22 cellular contexts compared by ENCODE assay signal in genomic region chr7:133547981-133548380, GRCh38.
DNase-seq lines count a peak whose midpoint lies in the region; ATAC-seq, FAIRE-seq and TF ChIP-seq lines count a peak whose summit lies in the region.
"Had no signal": no experiment of that assay in that cellular context is flagged by ENCODE, and none has a peak within 500 bp of the region (broad histone marks: within the 10 kb centered on the region; RNA-seq: fewer than 3 reads in every experiment).

No MANE protein-coding gene starts in this region.

- DNase-seq in A549 (ENCODE audit: low read depth in 1 of 2, low spot score in 1 of 2) (no peak), GM12891 (ENCODE audit: insufficient read length, low spot score) (no peak), RPMI7951 (ENCODE audit: low read depth) (peak; percentile 14), foreskin melanocyte (peak; percentile 84)
- DNase-seq: ACHN; AML-193; Caco-2; Calu3; CD4-positive, alpha-beta T cell; CD8-positive, alpha-beta T cell; DMS79 treated with DMSO at 0.1 percent for 48 hours; GF-D8 had no signal

- H3K4me1 Mint-ChIP-seq in activated T-helper 17 cell treated with anti-CD3 and anti-CD28 coated beads, Interleukin-2, amount 50 U/mL, for 72 hours: peaks cover 8% of the 10 kb centered on the region
- peaks cover 4% of the 10 kb centered on the region for H3K4me1 Mint-ChIP-seq in stimulated activated memory B cell treated with anti-CD40 and anti-IgM and Interleukin-4, amounts not matched to agents 10 μg/mL and 1 μg/mL and 100 μg/mL, for 72 hours
- H3K4me1 Mint-ChIP-seq: B cell had no signal

- no peak for TF ChIP-seq EP300 in A549 (IDR thresholded peaks at IDR 0.05)

- no peaks in the 10 kb centered on the region for H3K4me1 ChIP-seq in A549
- H3K4me1 ChIP-seq: BLaER1 treated with 17β-estradiol and CSF1 and Interleukin-3, amounts not matched to agents 10 nM and 100 nM; Caco-2 had no signal

- H3K36me3 Mint-ChIP-seq in activated T-helper 17 cell treated with anti-CD3 and anti-CD28 coated beads, Interleukin-2, amount 50 U/mL, for 72 hours (ENCODE audit: low read depth): no peaks in the 10 kb centered on the region
- H3K36me3 Mint-ChIP-seq in stimulated activated memory B cell treated with anti-CD40 and anti-IgM and Interleukin-4, amounts not matched to agents 10 μg/mL and 1 μg/mL and 100 μg/mL, for 72 hours: peaks cover 8% of the 10 kb centered on the region

- no peak overlapping the region for H3K4me3 Mint-ChIP-seq in activated T-helper 17 cell treated with anti-CD3 and anti-CD28 coated beads, Interleukin-2, amount 50 U/mL, for 72 hours
- no peak overlapping the region for H3K4me3 Mint-ChIP-seq in stimulated activated memory B cell treated with anti-CD40 and anti-IgM and Interleukin-4, amounts not matched to agents 10 μg/mL and 1 μg/mL and 100 μg/mL, for 72 hours
- H3K4me3 Mint-ChIP-seq: B cell; CD4-positive, alpha-beta T cell; CD8-positive, alpha-beta T cell had no signal

- TF ChIP-seq CTCF in A549 (IDR thresholded peaks at IDR 0.05): no peak

- H3K4me2 ChIP-seq in A549: no peak overlapping the region
- H3K4me2 ChIP-seq: BLaER1 treated with 17β-estradiol and CSF1 and Interleukin-3, amounts not matched to agents 10 nM and 100 nM had no signal

- 60% methylated on average over 4 of the region's 4 CpGs for WGBS in A549 (ENCODE audit: missing lambda C conversion rate)

- H3K27me3 Mint-ChIP-seq in activated T-helper 17 cell treated with anti-CD3 and anti-CD28 coated beads, Interleukin-2, amount 50 U/mL, for 72 hours: no peaks in the 10 kb centered on the region
- no peaks in the 10 kb centered on the region for H3K27me3 Mint-ChIP-seq in stimulated activated memory B cell treated with anti-CD40 and anti-IgM and Interleukin-4, amounts not matched to agents 10 μg/mL and 1 μg/mL and 100 μg/mL, for 72 hours
- H3K27me3 Mint-ChIP-seq: B cell; CD4-positive, alpha-beta T cell had no signal

- TF ChIP-seq POLR2A in A549 (IDR thresholded peaks at IDR 0.05; ENCODE audit: low read length) (no peak), GM12891 (IDR thresholded peaks at IDR 0.05; ENCODE audit: low read depth, low read length) (no peak)

- H3K9me3 Mint-ChIP-seq in activated T-helper 17 cell treated with anti-CD3 and anti-CD28 coated beads, Interleukin-2, amount 50 U/mL, for 72 hours: no peaks in the 10 kb centered on the region
- no peaks in the 10 kb centered on the region for H3K9me3 Mint-ChIP-seq in stimulated activated memory B cell treated with anti-CD40 and anti-IgM and Interleukin-4, amounts not matched to agents 10 μg/mL and 1 μg/mL and 100 μg/mL, for 72 hours
- H3K9me3 Mint-ChIP-seq: CD4-positive, alpha-beta T cell; CD8-positive, alpha-beta T cell had no signal

- FAIRE-seq in A549 (lab: Jason Lieb, UNC) (peak; percentile 7), GM12891 (lab: Jason Lieb, UNC) (peak; percentile 23)
- FAIRE-seq: D721Med, G401.6 had no signal

- CTCF ChIA-PET in A549 (lab: Yijun Ruan, JAX): interaction anchor here (0.6 kb wide), 1 partner anchor 304 kb away, joined by 5 read pairs; no protein-coding TSS in a partner anchor

- no peak overlapping the region for H3K4me3 ChIP-seq in A549
- H3K4me3 ChIP-seq: BLaER1 treated with 17β-estradiol and CSF1 and Interleukin-3, amounts not matched to agents 10 nM and 100 nM had no signal

- no peak overlapping the region for H3K27ac Mint-ChIP-seq in activated T-helper 17 cell treated with anti-CD3 and anti-CD28 coated beads, Interleukin-2, amount 50 U/mL, for 72 hours
- H3K27ac Mint-ChIP-seq in stimulated activated memory B cell treated with anti-CD40 and anti-IgM and Interleukin-4, amounts not matched to agents 10 μg/mL and 1 μg/mL and 100 μg/mL, for 72 hours: no peak overlapping the region
- H3K27ac Mint-ChIP-seq: B cell; CD4-positive, alpha-beta T cell; CD8-positive, alpha-beta T cell had no signal

- POLR2A ChIA-PET in A549 (lab: Yijun Ruan, JAX): no interaction called here

- no peaks in the 10 kb centered on the region for H3K9me3 ChIP-seq in A549
- H3K9me3 ChIP-seq: BLaER1 treated with 17β-estradiol and CSF1 and Interleukin-3, amounts not matched to agents 10 nM and 100 nM; Caco-2 had no signal

- ATAC-seq in A549 (no peak), GM21529 (IDR thresholded peaks at IDR 0.05; ENCODE audit: unreplicated experiment) (no peak), HG03460 (IDR thresholded peaks at IDR 0.05; ENCODE audit: unreplicated experiment) (no peak)
- no peak for ATAC-seq in activated T-helper 17 cell treated with anti-CD3 and anti-CD28 coated beads, Interleukin-2, amount 50 U/mL, for 72 hours (replicated peaks)
- ATAC-seq in stimulated activated memory B cell treated with anti-CD40 and anti-IgM and Interleukin-4, amounts not matched to agents 10 μg/mL and 1 μg/mL and 100 μg/mL, for 72 hours: no peak
- ATAC-seq: CD8-positive, alpha-beta T cell had no signal

- no peak for TF ChIP-seq RAD21 in A549 (conservative IDR thresholded peaks at IDR 0.05 in 1 of 2, IDR thresholded peaks at IDR 0.05 in 1 of 2)

- H3K27ac ChIP-seq in A549: no peak overlapping the region
- H3K27ac ChIP-seq: 22Rv1; BLaER1 treated with 17β-estradiol and CSF1 and Interleukin-3, amounts not matched to agents 10 nM and 100 nM; C4-2B had no signal

TF ChIP-seq in A549, 52 proteins besides CTCF, POLR2A, EP300 and RAD21:
- TF ChIP-seq NR3C1 (IDR thresholded peaks at IDR 0.05): no peak
- no peak for TF ChIP-seq KDM1A (IDR thresholded peaks at IDR 0.05; ENCODE audit: low read depth)
- TF ChIP-seq ZC3H11A (IDR thresholded peaks at IDR 0.05): no peak
- no peak for TF ChIP-seq EHMT2 (IDR thresholded peaks at IDR 0.05; ENCODE audit: low read depth)
- no peak for TF ChIP-seq HOXB5 (CRISPR knock-in tag; IDR thresholded peaks at IDR 0.05)
- no peak for TF ChIP-seq GATA3 (IDR thresholded peaks at IDR 0.05; ENCODE audit: borderline replicate concordance)
- TF ChIP-seq MAZ (IDR thresholded peaks at IDR 0.05; ENCODE audit: borderline replicate concordance, low read depth, low read length): no peak
- TF ChIP-seq ESRRA (IDR thresholded peaks at IDR 0.05; ENCODE audit: borderline replicate concordance, low read length): no peak
- no peak for TF ChIP-seq SREBF2 (IDR thresholded peaks at IDR 0.05)
- TF ChIP-seq HOXB13 (CRISPR knock-in tag; IDR thresholded peaks at IDR 0.05; ENCODE audit: low read depth): no peak
- TF ChIP-seq PHF8 (IDR thresholded peaks at IDR 0.05; ENCODE audit: borderline replicate concordance, low read depth): no peak
TF ChIP-seq in A549: peak in this region for 0.

TF ChIP-seq in GM12891, 5 proteins besides CTCF, POLR2A, EP300 and RAD21:
- TF ChIP-seq SPI1 (IDR thresholded peaks at IDR 0.05; ENCODE audit: low read depth, low read length): no peak
- TF ChIP-seq POLR2AphosphoS5 (IDR thresholded peaks at IDR 0.05; ENCODE audit: low read depth, low read length): no peak
- no peak for TF ChIP-seq TAF1 (IDR thresholded peaks at IDR 0.05; ENCODE audit: low read depth, low read length)
- no peak for TF ChIP-seq POU2F2 (IDR thresholded peaks at IDR 0.05; ENCODE audit: low read depth, low read length)
- TF ChIP-seq PAX5 (IDR thresholded peaks at IDR 0.05; ENCODE audit: insufficient read depth, low read length, severe bottlenecking): no peak

Comparison
In these comparisons a context has a peak if more than half of its experiments do, and no peak if none do; other contexts are left out.
1. DNase-seq: peak in RPMI7951 (single experiment) and foreskin melanocyte (single experiment); none in A549 (0 of 2) and GM12891 (single experiment).